20 cellular contexts compared by ENCODE assay signal in genomic region chr1:184518958-184519357, GRCh38.
"Had no signal": no experiment of that assay in that cellular context is flagged by ENCODE, and none has a peak within 500 bp of the region (broad histone marks: within the 10 kb centered on the region; RNA-seq: fewer than 3 reads in every experiment).

No MANE protein-coding gene starts in this region.

- DNase-seq: activated CD4-positive, alpha-beta T cell treated with anti-CD3 and anti-CD28 coated beads for 1 hour; activated CD4-positive, alpha-beta T cell treated with anti-CD3 and anti-CD28 coated beads, Interleukin-2, amount 50 U/mL, for 1 hour; activated T-cell treated with anti-CD3 and anti-CD28 coated beads, Interleukin-2, amount 50 U/mL, for 1 hour; cerebellar nuclear complex; cortex of kidney; foreskin keratinocyte; hypothalamus; ovary; right lobe of liver; small intestine; stimulated activated CD4-positive, alpha-beta T cell treated with anti-CD3 and anti-CD28 coated beads, Interleukin-2, amount 100 ng/mL, for 24 hours; stimulated activated naive CD8-positive, alpha-beta T cell treated with anti-CD3 and anti-CD28 coated beads, Interleukin-15, amount 100 ng/mL, for 72 hours; T-helper 9 cell; transverse colon had no signal

- H3K4me1 Mint-ChIP-seq: activated T-helper 17 cell treated with anti-CD3 and anti-CD28 coated beads, Interleukin-2, amount 50 U/mL, for 72 hours; stimulated activated effector memory CD8-positive, alpha-beta T cell treated with anti-CD3 and anti-CD28 coated beads, Interleukin-12 subunit alpha, Interleukin-12 subunit beta, amount 100 ng/mL, for 72 hours; stimulated activated naive CD8-positive, alpha-beta T cell treated with anti-CD3 and anti-CD28 coated beads, Interleukin-15, amount 100 ng/mL, for 72 hours had no signal

- H3K27ac ChIP-seq: ascending aorta, foreskin keratinocyte, neutrophil, ovary, right lobe of liver, transverse colon had no signal

- H3K4me3 Mint-ChIP-seq: activated T-helper 17 cell treated with anti-CD3 and anti-CD28 coated beads, Interleukin-2, amount 50 U/mL, for 72 hours; natural killer cell treated with Interleukin-12 subunit alpha and Interleukin-12 subunit beta and Interleukin-15 and Interleukin-18, amount 100 ng/mL, for 72 hours; stimulated activated effector memory CD8-positive, alpha-beta T cell treated with anti-CD3 and anti-CD28 coated beads, Interleukin-12 subunit alpha, Interleukin-12 subunit beta, amount 100 ng/mL, for 72 hours; stimulated activated naive CD8-positive, alpha-beta T cell treated with anti-CD3 and anti-CD28 coated beads, Interleukin-15, amount 100 ng/mL, for 72 hours had no signal

- H3K27me3 Mint-ChIP-seq: natural killer cell treated with Interleukin-12 subunit alpha and Interleukin-12 subunit beta and Interleukin-15 and Interleukin-18, amount 100 ng/mL, for 72 hours had no signal

- FAIRE-seq: small intestine had no signal

- H3K4me1 ChIP-seq: ascending aorta, right lobe of liver had no signal

- ATAC-seq: activated naive CD4-positive, alpha-beta T cell treated with anti-CD3 and anti-CD28 coated beads, Interleukin-2, amount 50 U/mL, for 72 hours; activated T-helper 17 cell treated with anti-CD3 and anti-CD28 coated beads, Interleukin-2, amount 50 U/mL, for 72 hours; foreskin keratinocyte; natural killer cell treated with Interleukin-12 subunit alpha and Interleukin-12 subunit beta and Interleukin-15 and Interleukin-18, amount 100 ng/mL, for 72 hours; stimulated activated effector memory CD8-positive, alpha-beta T cell treated with anti-CD3 and anti-CD28 coated beads, Interleukin-12 subunit alpha, Interleukin-12 subunit beta, amount 100 ng/mL, for 72 hours; stimulated activated naive CD8-positive, alpha-beta T cell treated with anti-CD3 and anti-CD28 coated beads, Interleukin-15, amount 100 ng/mL, for 72 hours had no signal

- H3K36me3 ChIP-seq: ascending aorta, neutrophil, ovary, right lobe of liver, transverse colon had no signal

- H3K9me3 ChIP-seq: ascending aorta, neutrophil, ovary, right lobe of liver, transverse colon had no signal

- H3K4me3 ChIP-seq: ascending aorta, ovary, right lobe of liver, transverse colon had no signal

- H3K9me3 Mint-ChIP-seq: activated T-helper 17 cell treated with anti-CD3 and anti-CD28 coated beads, Interleukin-2, amount 50 U/mL, for 72 hours; stimulated activated effector memory CD8-positive, alpha-beta T cell treated with anti-CD3 and anti-CD28 coated beads, Interleukin-12 subunit alpha, Interleukin-12 subunit beta, amount 100 ng/mL, for 72 hours; stimulated activated naive CD8-positive, alpha-beta T cell treated with anti-CD3 and anti-CD28 coated beads, Interleukin-15, amount 100 ng/mL, for 72 hours had no signal

- H3K27ac Mint-ChIP-seq: activated naive CD4-positive, alpha-beta T cell treated with anti-CD3 and anti-CD28 coated beads, Interleukin-2, amount 50 U/mL, for 72 hours; activated T-helper 17 cell treated with anti-CD3 and anti-CD28 coated beads, Interleukin-2, amount 50 U/mL, for 72 hours; natural killer cell treated with Interleukin-12 subunit alpha and Interleukin-12 subunit beta and Interleukin-15 and Interleukin-18, amount 100 ng/mL, for 72 hours; stimulated activated effector memory CD8-positive, alpha-beta T cell treated with anti-CD3 and anti-CD28 coated beads, Interleukin-12 subunit alpha, Interleukin-12 subunit beta, amount 100 ng/mL, for 72 hours; stimulated activated naive CD8-positive, alpha-beta T cell treated with anti-CD3 and anti-CD28 coated beads, Interleukin-15, amount 100 ng/mL, for 72 hours had no signal

- H3K36me3 Mint-ChIP-seq: activated naive CD4-positive, alpha-beta T cell treated with anti-CD3 and anti-CD28 coated beads, Interleukin-2, amount 50 U/mL, for 72 hours; stimulated activated effector memory CD8-positive, alpha-beta T cell treated with anti-CD3 and anti-CD28 coated beads, Interleukin-12 subunit alpha, Interleukin-12 subunit beta, amount 100 ng/mL, for 72 hours had no signal

- H3K27me3 ChIP-seq: ascending aorta, foreskin keratinocyte, neutrophil, ovary, right lobe of liver, transverse colon had no signal
